20 cellular contexts compared by ENCODE assay signal in genomic region chr3:100902572-100902971, GRCh38.
A peak's percentile ranks its signal among the peaks of the same experiment; 100 is the strongest.
DNase-seq lines count a peak whose midpoint lies in the region; ATAC-seq, FAIRE-seq and TF ChIP-seq lines count a peak whose summit lies in the region.
"Had no signal": no experiment of that assay in that cellular context is flagged by ENCODE, and none has a peak within 500 bp of the region (broad histone marks: within the 10 kb centered on the region; RNA-seq: fewer than 3 reads in every experiment).

No MANE protein-coding gene starts in this region.

- H3K27ac ChIP-seq in brain microvascular endothelial cell (no peak overlapping the region), osteoblast (ENCODE audit: low read depth, low read length) (peak overlapping the region; percentile 11), upper lobe of right lung (no peak overlapping the region)
- H3K27ac ChIP-seq: hepatocyte, HL-60, suprapubic skin had no signal

- POLR2A ChIA-PET in BJ (lab: Charles Lee): no interaction called here

- ATAC-seq in upper lobe of right lung: no peak
- ATAC-seq: natural killer cell treated with Interleukin-12 subunit alpha and Interleukin-12 subunit beta and Interleukin-15 and Interleukin-18, amount 100 ng/mL, for 72 hours had no signal

- CTCF ChIA-PET in BJ (lab: Yijun Ruan, JAX): interaction anchor here (0.5 to 1.4 kb wide), 4 partner anchors 9 to 235 kb away, joined by 3 read pairs; no protein-coding TSS in a partner anchor

- intact Hi-C loops in upper lobe of right lung (cut with DNase I) (no loop called here), cardiac septum (cut with DNase I) (no loop called here)

- TF ChIP-seq POLR2A in GM12891 (IDR thresholded peaks at IDR 0.05; ENCODE audit: low read depth, low read length): no peak

- no peaks in the 10 kb centered on the region for H4K20me1 ChIP-seq in osteoblast (ENCODE audit: insufficient read depth, low read length)

- H3K36me3 ChIP-seq in BJ (ENCODE audit: control insufficient read depth, insufficient read depth, low read length) (no peaks in the 10 kb centered on the region), brain microvascular endothelial cell (replicated peaks) (no peaks in the 10 kb centered on the region), osteoblast (ENCODE audit: insufficient read depth, low read length) (peaks cover 11% of the 10 kb centered on the region), upper lobe of right lung (no peaks in the 10 kb centered on the region)
- H3K36me3 ChIP-seq: suprapubic skin had no signal

- H3K4me2 ChIP-seq in osteoblast (ENCODE audit: insufficient read depth, low read length): peak overlapping the region; percentile 28
- H3K4me2 ChIP-seq: hepatocyte had no signal

- TF ChIP-seq CTCF in BJ (IDR thresholded peaks at IDR 0.05; ENCODE audit: insufficient read depth, low read depth, low read length): no peak
- no peak for TF ChIP-seq CTCF in brain microvascular endothelial cell (IDR thresholded peaks at IDR 0.05; ENCODE audit: low read depth, low read length, missing control alignments)
- TF ChIP-seq CTCF in osteoblast (IDR thresholded peaks at IDR 0.05; ENCODE audit: extremely low read depth, low read depth, low read length): no peak
- no peak for TF ChIP-seq CTCF in upper lobe of right lung (IDR thresholded peaks at IDR 0.05)

- H3K79me2 ChIP-seq in osteoblast (ENCODE audit: insufficient read depth, low read length): peaks cover 18% of the 10 kb centered on the region
- H3K79me2 ChIP-seq: hepatocyte had no signal

- no peak overlapping the region for H2AFZ ChIP-seq in osteoblast (ENCODE audit: low read length)
- H2AFZ ChIP-seq: hepatocyte had no signal

- H3K4me3 ChIP-seq in BJ (ENCODE audit: low read depth, low read length): no peak overlapping the region
- H3K4me3 ChIP-seq in brain microvascular endothelial cell (ENCODE audit: low read depth, low read length): no peak overlapping the region
- no peak overlapping the region for H3K4me3 ChIP-seq in osteoblast (ENCODE audit: insufficient read depth, low read length)
- no peak overlapping the region for H3K4me3 ChIP-seq in upper lobe of right lung
- H3K4me3 ChIP-seq: hepatocyte, suprapubic skin had no signal

- FAIRE-seq in GM12891 (lab: Jason Lieb, UNC): no peak
- FAIRE-seq: GM18507, kidney had no signal

- in situ Hi-C loops in brain microvascular endothelial cell (cut with HindIII; ENCODE audit: low pct_ligation_motif_present, low sequenced_read_pairs): no loop called here

- DNase-seq in BJ (ENCODE audit: low read depth): peak; percentile 67
- peak; percentile 40 for DNase-seq in HT1080 (ENCODE audit: low read depth)
- peak; percentile 53 for DNase-seq in brain microvascular endothelial cell
- no peak for DNase-seq in osteoblast (ENCODE audit: insufficient read length, low spot score, missing footprints)
- DNase-seq in activated effector memory CD4-positive, alpha-beta T cell treated with Interleukin-2 at 50 U/mL for 16 hours: no peak
- DNase-seq in upper lobe of right lung: no peak
- no peak for DNase-seq in GM12891 (ENCODE audit: insufficient read length, low spot score)
- DNase-seq in cardiac septum (ENCODE audit: low spot score): no peak
- DNase-seq: activated gamma-delta T cell, anterior cingulate cortex, C1 segment of cervical spinal cord, DMS 273 treated with DMSO at 0.1 percent for 48 hours, kidney, NCI-H526, SIG-M5 had no signal

- H3K4me1 ChIP-seq in osteoblast (ENCODE audit: insufficient read depth, low read length) (peaks cover 50% of the 10 kb centered on the region), upper lobe of right lung (peaks cover 12% of the 10 kb centered on the region)

- no peaks in the 10 kb centered on the region for H3K27me3 ChIP-seq in BJ (ENCODE audit: control insufficient read depth, insufficient read depth, low read length)
- no peaks in the 10 kb centered on the region for H3K27me3 ChIP-seq in brain microvascular endothelial cell (replicated peaks)
- no peaks in the 10 kb centered on the region for H3K27me3 ChIP-seq in osteoblast (ENCODE audit: insufficient read depth, low read length)
- H3K27me3 ChIP-seq in upper lobe of right lung: no peaks in the 10 kb centered on the region
- H3K27me3 ChIP-seq: hepatocyte, suprapubic skin had no signal

- no peaks in the 10 kb centered on the region for H3K9me3 ChIP-seq in osteoblast (ENCODE audit: low read depth, low read length)
- no peaks in the 10 kb centered on the region for H3K9me3 ChIP-seq in upper lobe of right lung
- H3K9me3 ChIP-seq: suprapubic skin had no signal

TF ChIP-seq in GM12891, 5 proteins besides CTCF, POLR2A, EP300 and RAD21:
- TF ChIP-seq POU2F2 (IDR thresholded peaks at IDR 0.05; ENCODE audit: low read depth, low read length) (no peak), SPI1 (IDR thresholded peaks at IDR 0.05; ENCODE audit: low read depth, low read length) (no peak), TAF1 (IDR thresholded peaks at IDR 0.05; ENCODE audit: low read depth, low read length) (no peak), PAX5 (IDR thresholded peaks at IDR 0.05; ENCODE audit: insufficient read depth, low read length, severe bottlenecking) (no peak), POLR2AphosphoS5 (IDR thresholded peaks at IDR 0.05; ENCODE audit: low read depth, low read length) (no peak)

Comparison
In these comparisons a context has a peak if more than half of its experiments do, and no peak if none do; other contexts are left out.
1. DNase-seq: peak in BJ (single experiment), HT1080 (single experiment) and brain microvascular endothelial cell (single experiment); none in osteoblast (single experiment), activated effector memory CD4-positive, alpha-beta T cell treated with Interleukin-2 at 50 U/mL for 16 hours (single experiment), upper lobe of right lung (single experiment), GM12891 (single experiment) and cardiac septum (single experiment).